In genomic region chr2:138217975-138218773, GRCh38 we compare ENCODE assay signal across 24 cellular contexts.
"Had no signal": no experiment of that assay in that cellular context is flagged by ENCODE, and none has a peak within 500 bp of the region (broad histone marks: within the 10 kb centered on the region; RNA-seq: fewer than 3 reads in every experiment).

No MANE protein-coding gene starts in this region.

- H3K4me3 ChIP-seq: cardiac muscle cell, Peyer's patch had no signal

- H3K27me3 Mint-ChIP-seq: activated CD4-positive, alpha-beta memory T cell treated with anti-CD3 and anti-CD28 coated beads for 36 hours; activated CD4-positive, alpha-beta T cell treated with anti-CD3 and anti-CD28 coated beads, Interleukin-2, amount 10 ng/mL, durations not matched to agents 7 days and 5 days; activated naive CD8-positive, alpha-beta T cell; activated T-helper 17 cell treated with anti-CD3 and anti-CD28 coated beads, Interleukin-2, amount 50 U/mL, for 72 hours; IgD-negative memory B cell had no signal

- H3K27ac Mint-ChIP-seq: activated CD4-positive, alpha-beta memory T cell treated with anti-CD3 and anti-CD28 coated beads for 36 hours; activated CD4-positive, alpha-beta T cell treated with anti-CD3 and anti-CD28 coated beads, Interleukin-2, amount 10 ng/mL, durations not matched to agents 7 days and 5 days; activated naive CD4-positive, alpha-beta T cell treated with anti-CD3 and anti-CD28 coated beads for 36 hours; activated naive CD8-positive, alpha-beta T cell; activated T-helper 17 cell treated with anti-CD3 and anti-CD28 coated beads, Interleukin-2, amount 50 U/mL, for 72 hours; IgD-negative memory B cell had no signal

- DNase-seq: activated CD4-positive, alpha-beta memory T cell treated with anti-CD3 and anti-CD28 coated beads for 36 hours; activated CD4-positive, alpha-beta T cell treated with anti-CD3 and anti-CD28 coated beads, Interleukin-2, amount 10 ng/mL, durations not matched to agents 7 days and 5 days; activated CD4-positive, CD25-positive, alpha-beta regulatory T cell; activated CD8-positive, alpha-beta memory T cell treated with anti-CD3 and anti-CD28 coated beads for 24 hours; activated gamma-delta T cell; activated naive CD4-positive, alpha-beta T cell treated with anti-CD3 and anti-CD28 coated beads for 36 hours; activated T-cell treated with anti-CD3 and anti-CD28 coated beads, Interleukin-2, amount 50 U/mL, for 48 hours; brain microvascular endothelial cell; NCI-H1092; NCI-H1417; NCI-H1694; NCI-H2029; NCI-H2107; NCI-H524; Peyer's patch; SIG-M5; T-helper 2 cell; T1000 had no signal

- H3K36me3 ChIP-seq: brain microvascular endothelial cell, cardiac muscle cell, Peyer's patch had no signal

- H3K9me3 Mint-ChIP-seq: activated CD4-positive, alpha-beta T cell treated with anti-CD3 and anti-CD28 coated beads, Interleukin-2, amount 10 ng/mL, durations not matched to agents 7 days and 5 days had no signal

- H3K27ac ChIP-seq: brain microvascular endothelial cell, cardiac muscle cell, KMS-11, Peyer's patch, RWPE1 had no signal

- ATAC-seq: activated T-helper 17 cell treated with anti-CD3 and anti-CD28 coated beads, Interleukin-2, amount 50 U/mL, for 72 hours had no signal

- H3K27me3 ChIP-seq: brain microvascular endothelial cell, cardiac muscle cell, Peyer's patch had no signal

- H3K4me2 ChIP-seq: KMS-11 had no signal

- H3K36me3 Mint-ChIP-seq: activated CD4-positive, alpha-beta memory T cell treated with anti-CD3 and anti-CD28 coated beads for 36 hours; activated naive CD8-positive, alpha-beta T cell; IgD-negative memory B cell had no signal

- H3K4me1 Mint-ChIP-seq: activated CD4-positive, alpha-beta T cell treated with anti-CD3 and anti-CD28 coated beads, Interleukin-2, amount 10 ng/mL, durations not matched to agents 7 days and 5 days; activated T-helper 17 cell treated with anti-CD3 and anti-CD28 coated beads, Interleukin-2, amount 50 U/mL, for 72 hours; IgD-negative memory B cell had no signal

- H3K4me3 Mint-ChIP-seq: activated CD4-positive, alpha-beta memory T cell treated with anti-CD3 and anti-CD28 coated beads for 36 hours; activated CD4-positive, alpha-beta T cell treated with anti-CD3 and anti-CD28 coated beads, Interleukin-2, amount 10 ng/mL, durations not matched to agents 7 days and 5 days; activated naive CD4-positive, alpha-beta T cell treated with anti-CD3 and anti-CD28 coated beads for 36 hours; activated naive CD8-positive, alpha-beta T cell; activated T-helper 17 cell treated with anti-CD3 and anti-CD28 coated beads, Interleukin-2, amount 50 U/mL, for 72 hours; IgD-negative memory B cell had no signal

- H3K4me1 ChIP-seq: Peyer's patch had no signal

- H3K9me3 ChIP-seq: Peyer's patch had no signal

- H3K9ac ChIP-seq: KMS-11 had no signal
